In the genomic region with DNA sequence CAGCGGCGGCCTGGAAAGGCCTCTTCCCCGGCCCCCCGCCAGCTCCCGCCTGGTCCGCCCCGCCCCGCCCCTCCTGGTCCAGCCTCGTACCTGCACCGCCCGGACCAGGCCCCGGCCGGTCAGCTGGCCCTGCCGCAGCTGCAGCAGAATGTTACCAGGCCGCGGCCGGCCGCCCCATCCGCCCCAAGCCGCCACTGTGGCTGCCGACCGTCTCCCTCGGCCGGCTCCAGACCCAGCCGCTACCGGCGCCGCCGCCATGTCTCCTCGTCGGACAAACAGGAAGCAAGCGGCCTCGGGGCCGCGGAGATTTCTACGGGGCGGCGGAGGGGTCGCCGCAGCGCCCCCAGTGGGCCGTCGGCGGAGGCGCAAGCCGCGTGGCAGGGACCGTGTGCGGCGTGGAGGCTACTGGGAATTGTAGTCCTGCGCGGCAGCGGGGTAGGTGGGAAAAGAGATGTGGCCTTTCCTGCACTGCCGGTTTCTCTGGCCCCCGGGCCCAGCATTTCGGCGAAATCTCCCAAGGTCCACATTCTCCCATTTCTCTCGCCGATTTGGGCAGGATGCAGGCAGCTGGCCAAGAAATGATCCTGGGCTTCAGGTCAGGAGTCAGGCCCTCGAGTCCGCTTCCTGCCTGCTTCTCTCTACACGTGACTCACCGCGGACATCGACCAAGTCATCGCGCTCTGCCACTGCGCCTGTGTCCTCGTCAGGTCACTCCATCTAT, we compare ENCODE assay signal across 8 cellular contexts. TPM values are rescaled to one million over a fixed set of nuclear protein-coding genes. Genes with fewer than 3 reads are reported as not detected.
DNase-seq lines count a peak whose midpoint lies in the region; ATAC-seq and TF ChIP-seq lines count a peak whose summit lies in the region.

Gene TRPC4AP (minus strand): TSS at position 284 of the 721 bp plus-strand sequence. CDS start 26 bp downstream, at position 258.

- DNase-seq in BJ (ENCODE audit: low read depth) = peak; percentile 44
- DNase-seq in NCI-H460 (ENCODE audit: extremely low read depth, low read depth) = peak; percentile 86
- peak; percentile 93 for DNase-seq in activated CD4-positive, alpha-beta T cell treated with anti-CD3 and anti-CD28 coated beads for 48 hours
- peak; percentile 94 for DNase-seq in coronary artery (ENCODE audit: low spot score)
- peak; percentile 96 for DNase-seq in left kidney (ENCODE audit: low read depth, low spot score)
- peak; percentile 81 for DNase-seq in stimulated activated CD4-positive, alpha-beta T cell treated with anti-CD3 and anti-CD28 coated beads, Interleukin-2, amount 100 ng/mL, for 4 hours (ENCODE audit: low read depth)

- no peaks in the 10 kb centered on the region for H3K27me3 ChIP-seq in BJ (ENCODE audit: control insufficient read depth, insufficient read depth, low read length)

- POLR2A ChIA-PET in BJ (lab: Charles Lee) = no interaction called here

- ATAC-seq in GM19035 (IDR thresholded peaks at IDR 0.05; ENCODE audit: unreplicated experiment) (peak; percentile 94), HG03354 (IDR thresholded peaks at IDR 0.05; ENCODE audit: poor library complexity, severe bottlenecking, unreplicated experiment) (peak; percentile 95)

- peak within 1 kb of the TSS; percentile 88 to 98 for H3K27ac ChIP-seq in coronary artery

- TF ChIP-seq CTCF in BJ (IDR thresholded peaks at IDR 0.05; ENCODE audit: insufficient read depth, low read depth, low read length) (peak; percentile 77), coronary artery (IDR thresholded peaks at IDR 0.05) (peak; percentile 97)

- CTCF ChIA-PET in BJ (lab: Yijun Ruan, JAX) = interaction anchor here (0.6 to 2.5 kb wide), 14 partner anchors 10 to 441 kb away, joined by 3 to 8 read pairs (median 3); no protein-coding TSS in a partner anchor

- H3K4me3 ChIP-seq in BJ (ENCODE audit: low read depth, low read length) (peak within 1 kb of the TSS; percentile 88), coronary artery (peak within 1 kb of the TSS; percentile 92)

- 0 out of 2 replicates have a peak, but pooled peaks cover 3% of the 10 kb centered on the region for H3K36me3 ChIP-seq in BJ (ENCODE audit: control insufficient read depth, insufficient read depth, low read length)

RNA-seq across cellular contexts. Expression of gene TRPC4AP, which starts in this region (rescaled TPM):
- 95.9 and 111 TPM in 2 replicates for polyA plus RNA-seq in BJ (2011; rRNA removed)
- 79.9 and 129 TPM in 2 replicates for polyA minus RNA-seq in BJ (2011; rRNA and poly(A)+ RNA removed)
- 43.3 and 49.5 TPM in 2 replicates for total RNA-seq in NCI-H460 (2014; rRNA removed; shearing (Covaris generic))
- polyA plus RNA-seq in NCI-H460 (2014; cell fraction: nucleus; rRNA removed) = 82.8 and 94.7 TPM in 2 replicates

Comparison
In these comparisons a context has a peak if more than half of its experiments do, and no peak if none do; other contexts are left out.
1. Peak in every context shown above with its lines: DNase-seq, ATAC-seq, H3K4me3 ChIP-seq and H3K27ac ChIP-seq.
2. DNase-seq: peak in every context shown above with its lines; median percentile 96 in left kidney; 94 in coronary artery; 93 in activated CD4-positive, alpha-beta T cell treated with anti-CD3 and anti-CD28 coated beads for 48 hours; 86 in NCI-H460; 81 in stimulated activated CD4-positive, alpha-beta T cell treated with anti-CD3 and anti-CD28 coated beads, Interleukin-2, amount 100 ng/mL, for 4 hours; 44 in BJ.